ENCODE assay signal across 11 cellular contexts in the genomic region with DNA sequence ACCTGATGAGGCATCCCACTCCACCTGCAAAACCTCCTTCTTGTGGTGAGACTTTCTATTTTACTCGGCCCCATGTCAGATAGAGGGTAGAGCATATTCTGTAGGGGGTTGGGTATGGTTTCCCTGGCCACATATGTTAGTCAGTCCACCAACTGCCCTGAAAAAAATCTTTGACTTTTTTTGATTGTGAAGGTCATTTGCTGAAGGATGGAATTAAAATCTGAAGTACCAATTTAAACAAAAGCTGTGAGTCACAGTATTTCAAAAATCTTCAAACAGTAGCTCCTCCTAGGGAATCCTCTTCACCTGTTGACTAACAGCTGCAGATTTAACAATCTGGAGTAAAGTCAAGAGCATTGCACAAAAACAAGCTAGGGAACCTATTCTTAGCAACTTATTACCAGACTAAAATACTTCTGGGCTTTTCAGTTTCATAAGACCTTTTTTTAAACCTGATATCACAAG. TPM values are rescaled to one million over a fixed set of nuclear protein-coding genes. Genes with fewer than 3 reads are reported as not detected.
A peak's percentile ranks its signal among the peaks of the same experiment; 100 is the strongest.
DNase-seq lines count a peak whose midpoint lies in the region; ATAC-seq, FAIRE-seq and TF ChIP-seq lines count a peak whose summit lies in the region.
"Had no signal": no experiment of that assay in that cellular context is flagged by ENCODE, and none has a peak within 500 bp of the region (broad histone marks: within the 10 kb centered on the region; RNA-seq: fewer than 3 reads in every experiment).

No MANE protein-coding gene starts in this region.

- TF ChIP-seq CTCF in D721Med (IDR thresholded peaks at IDR 0.05; ENCODE audit: insufficient read depth, missing control alignments), result no peak

- no peak overlapping the region for H3K4me3 Mint-ChIP-seq in activated naive CD4-positive, alpha-beta T cell treated with anti-CD3 and anti-CD28 coated beads for 36 hours
- H3K4me3 Mint-ChIP-seq in stimulated activated naive B cell treated with anti-CD40 and anti-IgM and Interleukin-4, amounts not matched to agents 10 μg/mL and 1 μg/mL and 100 μg/mL, for 72 hours, result no peak overlapping the region
- H3K4me3 Mint-ChIP-seq: activated naive CD4-positive, alpha-beta T cell treated with anti-CD3 and anti-CD28 coated beads, Interleukin-2, amount 50 U/mL, for 24 hours had no signal

- H3K4me3 ChIP-seq in HAP-1, result no peak overlapping the region

- no peaks in the 10 kb centered on the region for H3K9me3 Mint-ChIP-seq in activated naive CD4-positive, alpha-beta T cell treated with anti-CD3 and anti-CD28 coated beads, Interleukin-2, amount 50 U/mL, for 72 hours
- no peaks in the 10 kb centered on the region for H3K9me3 Mint-ChIP-seq in activated naive CD4-positive, alpha-beta T cell treated with anti-CD3 and anti-CD28 coated beads for 36 hours
- H3K9me3 Mint-ChIP-seq in stimulated activated naive B cell treated with anti-CD40 and anti-IgM and Interleukin-4, amounts not matched to agents 10 μg/mL and 1 μg/mL and 100 μg/mL, for 72 hours, result no peaks in the 10 kb centered on the region
- H3K9me3 Mint-ChIP-seq: activated naive CD4-positive, alpha-beta T cell treated with anti-CD3 and anti-CD28 coated beads, Interleukin-2, amount 50 U/mL, for 24 hours had no signal

- H3K27me3 Mint-ChIP-seq in activated naive CD4-positive, alpha-beta T cell treated with anti-CD3 and anti-CD28 coated beads for 36 hours (ENCODE audit: low read depth), result peaks cover 27% of the 10 kb centered on the region
- peaks cover 32 to 49% of the 10 kb centered on the region in 2 donors for H3K27me3 Mint-ChIP-seq in stimulated activated naive B cell treated with anti-CD40 and anti-IgM and Interleukin-4, amounts not matched to agents 10 μg/mL and 1 μg/mL and 100 μg/mL, for 72 hours

- intact Hi-C loops in activated naive CD4-positive, alpha-beta T cell treated with anti-CD3 and anti-CD28 coated beads for 36 hours (cut with micrococcal nuclease), result no loop called here

- DNase-seq in activated naive CD4-positive, alpha-beta T cell treated with anti-CD3 and anti-CD28 coated beads, Interleukin-2, amount 50 U/mL, for 72 hours (ENCODE audit: low spot score in 2 of 2), result peak in 1 of 2 donors; percentile 19
- no peak for DNase-seq in activated naive CD4-positive, alpha-beta T cell treated with anti-CD3 and anti-CD28 coated beads for 36 hours
- no peak for DNase-seq in stimulated activated naive B cell treated with anti-CD40 and anti-IgM and Interleukin-4, amounts not matched to agents 10 μg/mL and 1 μg/mL and 100 μg/mL, for 72 hours
- DNase-seq in ecto neural progenitor cell (ENCODE audit: low spot score), result no peak
- no peak for DNase-seq in HAP-1 (ENCODE audit: low spot score in 2 of 2)
- DNase-seq in D721Med (ENCODE audit: insufficient read length, low spot score), result no peak
- DNase-seq: small intestine had no signal

- ATAC-seq in activated naive CD4-positive, alpha-beta T cell treated with anti-CD3 and anti-CD28 coated beads, Interleukin-2, amount 50 U/mL, for 72 hours, result peak; percentile 82 to 99
- peak; percentile 94 for ATAC-seq in GM21717 (IDR thresholded peaks at IDR 0.05; ENCODE audit: unreplicated experiment)
- ATAC-seq in HG03432 (IDR thresholded peaks at IDR 0.05; ENCODE audit: unreplicated experiment), result peak; percentile 93
- ATAC-seq in stimulated activated naive B cell treated with anti-CD40 and anti-IgM and Interleukin-4, amounts not matched to agents 10 μg/mL and 1 μg/mL and 100 μg/mL, for 72 hours (replicated peaks), result peak; percentile 64 to 91

- H3K9me3 ChIP-seq in HAP-1, result no peaks in the 10 kb centered on the region

- H3K36me3 ChIP-seq in HAP-1 (replicated peaks), result no peaks in the 10 kb centered on the region

- CTCF ChIA-PET in activated naive CD4-positive, alpha-beta T cell treated with anti-CD3 and anti-CD28 coated beads for 36 hours (lab: Charles Lee), result interaction anchor here (1.2 to 2.6 kb wide), 2 partner anchors 10 to 119 kb away, joined by 4 to 7 read pairs; no protein-coding TSS in a partner anchor

- no peaks in the 10 kb centered on the region for H3K4me1 ChIP-seq in HAP-1

- no peak overlapping the region for H3K27ac Mint-ChIP-seq in activated naive CD4-positive, alpha-beta T cell treated with anti-CD3 and anti-CD28 coated beads, Interleukin-2, amount 50 U/mL, for 72 hours
- H3K27ac Mint-ChIP-seq in activated naive CD4-positive, alpha-beta T cell treated with anti-CD3 and anti-CD28 coated beads for 36 hours, result no peak overlapping the region
- no peak overlapping the region for H3K27ac Mint-ChIP-seq in stimulated activated naive B cell treated with anti-CD40 and anti-IgM and Interleukin-4, amounts not matched to agents 10 μg/mL and 1 μg/mL and 100 μg/mL, for 72 hours
- H3K27ac Mint-ChIP-seq: activated naive CD4-positive, alpha-beta T cell treated with anti-CD3 and anti-CD28 coated beads, Interleukin-2, amount 50 U/mL, for 24 hours had no signal

- no peaks in the 10 kb centered on the region for H3K4me1 Mint-ChIP-seq in activated naive CD4-positive, alpha-beta T cell treated with anti-CD3 and anti-CD28 coated beads for 36 hours (ENCODE audit: low read depth)
- peaks cover 0 to 2% of the 10 kb centered on the region in 2 donors for H3K4me1 Mint-ChIP-seq in stimulated activated naive B cell treated with anti-CD40 and anti-IgM and Interleukin-4, amounts not matched to agents 10 μg/mL and 1 μg/mL and 100 μg/mL, for 72 hours
- H3K4me1 Mint-ChIP-seq: activated naive CD4-positive, alpha-beta T cell treated with anti-CD3 and anti-CD28 coated beads, Interleukin-2, amount 50 U/mL, for 24 hours had no signal

- H3K27me3 ChIP-seq in HAP-1 (ENCODE audit: low read depth), result peaks cover 12% of the 10 kb centered on the region; the same call in 1 of the 2 replicates

- in situ Hi-C loops in HAP-1 (cut with MboI; ENCODE audit: low sequenced_read_pairs), result no loop called here

- no peak for FAIRE-seq in D721Med (lab: Jason Lieb, UNC)
- FAIRE-seq: H54, small intestine had no signal

- H3K36me3 Mint-ChIP-seq in activated naive CD4-positive, alpha-beta T cell treated with anti-CD3 and anti-CD28 coated beads, Interleukin-2, amount 50 U/mL, for 72 hours, result peaks cover 0 to 6% of the 10 kb centered on the region in 2 donors
- H3K36me3 Mint-ChIP-seq in activated naive CD4-positive, alpha-beta T cell treated with anti-CD3 and anti-CD28 coated beads for 36 hours (ENCODE audit: low read depth), result no peaks in the 10 kb centered on the region
- H3K36me3 Mint-ChIP-seq in stimulated activated naive B cell treated with anti-CD40 and anti-IgM and Interleukin-4, amounts not matched to agents 10 μg/mL and 1 μg/mL and 100 μg/mL, for 72 hours, result peaks cover 0 to 1% of the 10 kb centered on the region in 2 donors
- H3K36me3 Mint-ChIP-seq: activated naive CD4-positive, alpha-beta T cell treated with anti-CD3 and anti-CD28 coated beads, Interleukin-2, amount 50 U/mL, for 24 hours had no signal

RNA-seq across cellular contexts. Expression of a gene that starts 8.0 kb away (rescaled TPM):
- total RNA-seq in activated naive CD4-positive, alpha-beta T cell treated with anti-CD3 and anti-CD28 coated beads, Interleukin-2, amount 50 U/mL, for 72 hours, result 1 to 10 TPM in 1 of 2 donors, under 1 TPM in 1; 0.50 to 1.0 TPM
- under 1 TPM; 0.25 to 0.57 TPM for total RNA-seq in activated naive CD4-positive, alpha-beta T cell treated with anti-CD3 and anti-CD28 coated beads for 36 hours

RNA-seq across cellular contexts. Expression of a gene that starts 53.8 kb away (rescaled TPM):
- total RNA-seq in activated naive CD4-positive, alpha-beta T cell treated with anti-CD3 and anti-CD28 coated beads, Interleukin-2, amount 50 U/mL, for 72 hours, result 10 to 100 TPM; 28.7 to 40.0 TPM
- total RNA-seq in activated naive CD4-positive, alpha-beta T cell treated with anti-CD3 and anti-CD28 coated beads for 36 hours, result 10 to 100 TPM; 24.4 to 30.7 TPM

RNA-seq across cellular contexts. Expression of a gene that starts 55.8 kb away (rescaled TPM):
- total RNA-seq in activated naive CD4-positive, alpha-beta T cell treated with anti-CD3 and anti-CD28 coated beads, Interleukin-2, amount 50 U/mL, for 72 hours, result under 1 TPM in 1 of 2 donors, not detected in 1; 0.48 TPM
- under 1 TPM in 1 of 2 experiments, not detected in 1; 0.25 TPM for total RNA-seq in activated naive CD4-positive, alpha-beta T cell treated with anti-CD3 and anti-CD28 coated beads for 36 hours
